Comparison of ENCODE assay signal across 25 cellular contexts in genomic region chr1:26844389-26844788, GRCh38. TPM values are rescaled to one million over a fixed set of nuclear protein-coding genes. Genes with fewer than 3 reads are reported as not detected.
"Had no signal": no experiment of that assay in that cellular context is flagged by ENCODE, and none has a peak within 500 bp of the region (broad histone marks: within the 10 kb centered on the region; RNA-seq: fewer than 3 reads in every experiment).

No MANE protein-coding gene starts in this region.

- H3K36me3 ChIP-seq: neural progenitor cell had no signal

- H3K27me3 Mint-ChIP-seq: activated naive CD8-positive, alpha-beta T cell treated with anti-CD3 and anti-CD28 coated beads, Interleukin-2, amount 10 ng/mL, durations not matched to agents 7 days and 5 days; naive thymus-derived CD8-positive, alpha-beta T cell; stimulated activated memory B cell treated with anti-CD40 and anti-IgM and Interleukin-4, amounts not matched to agents 10 μg/mL and 1 μg/mL and 100 μg/mL, for 72 hours had no signal

- H3K27me3 ChIP-seq: neural progenitor cell, transverse colon, vagina had no signal

- H3K4me1 ChIP-seq: left ventricle myocardium inferior, neural progenitor cell had no signal

- H3K27ac ChIP-seq: left ventricle myocardium inferior, neural progenitor cell, transverse colon, vagina, WERI-Rb-1 had no signal

- DNase-seq: activated CD4-positive, alpha-beta T cell treated with anti-CD3 and anti-CD28 coated beads, Interleukin-2, amount 50 U/mL, for 4 hours; activated gamma-delta T cell treated with Interleukin-2 at 50 U/mL for 16 hours; activated naive CD8-positive, alpha-beta T cell treated with anti-CD3 and anti-CD28 coated beads, Interleukin-2, amount 10 ng/mL, durations not matched to agents 7 days and 5 days; amygdala; dermis blood vessel endothelial cell; effector CD8-positive, alpha-beta T cell; erythroblast; hippocampal formation; kidney glomerular epithelial cell; left ventricle myocardium inferior; mammary epithelial cell; naive thymus-derived CD8-positive, alpha-beta T cell; stimulated activated CD4-positive, alpha-beta T cell treated with anti-CD3 and anti-CD28 coated beads, Interleukin-15, amount 100 ng/mL, for 24 hours; transverse colon; WERI-Rb-1 had no signal

- H3K4me3 Mint-ChIP-seq: activated naive CD8-positive, alpha-beta T cell treated with anti-CD3 and anti-CD28 coated beads, Interleukin-2, amount 10 ng/mL, durations not matched to agents 7 days and 5 days; mesothelial cell of epicardium; naive thymus-derived CD8-positive, alpha-beta T cell; neural progenitor cell; stimulated activated memory B cell treated with anti-CD40 and anti-IgM and Interleukin-4, amounts not matched to agents 10 μg/mL and 1 μg/mL and 100 μg/mL, for 72 hours; T-helper 2 cell treated with Interferon-gamma antibody and Interleukin-4, amounts not matched to agents 5 μg/mL and 100 μg/mL, for 36 hours had no signal

- H3K9me3 ChIP-seq: left ventricle myocardium inferior, transverse colon, vagina had no signal

- ATAC-seq: naive thymus-derived CD8-positive, alpha-beta T cell; sciatic nerve; stimulated activated memory B cell treated with anti-CD40 and anti-IgM and Interleukin-4, amounts not matched to agents 10 μg/mL and 1 μg/mL and 100 μg/mL, for 72 hours had no signal

- H3K27ac Mint-ChIP-seq: activated naive CD8-positive, alpha-beta T cell treated with anti-CD3 and anti-CD28 coated beads, Interleukin-2, amount 10 ng/mL, durations not matched to agents 7 days and 5 days; mesothelial cell of epicardium; neural progenitor cell; stimulated activated memory B cell treated with anti-CD40 and anti-IgM and Interleukin-4, amounts not matched to agents 10 μg/mL and 1 μg/mL and 100 μg/mL, for 72 hours; T-helper 2 cell treated with Interferon-gamma antibody and Interleukin-4, amounts not matched to agents 5 μg/mL and 100 μg/mL, for 36 hours had no signal

- H3K4me3 ChIP-seq: left ventricle myocardium inferior, neural progenitor cell, smooth muscle cell, transverse colon, vagina had no signal

- H3K9me3 Mint-ChIP-seq: activated naive CD8-positive, alpha-beta T cell treated with anti-CD3 and anti-CD28 coated beads, Interleukin-2, amount 10 ng/mL, durations not matched to agents 7 days and 5 days; mesothelial cell of epicardium; naive thymus-derived CD8-positive, alpha-beta T cell; neural progenitor cell; stimulated activated memory B cell treated with anti-CD40 and anti-IgM and Interleukin-4, amounts not matched to agents 10 μg/mL and 1 μg/mL and 100 μg/mL, for 72 hours; T-helper 2 cell treated with Interferon-gamma antibody and Interleukin-4, amounts not matched to agents 5 μg/mL and 100 μg/mL, for 36 hours had no signal

- H3K4me1 Mint-ChIP-seq: mesothelial cell of epicardium, neural progenitor cell had no signal

- FAIRE-seq: frontal cortex had no signal

RNA-seq across cellular contexts. Expression of gene SFN, which starts 18.6 kb away (rescaled TPM):
- total RNA-seq: cardiac septum, temporal lobe had no signal
- polyA plus RNA-seq: naive thymus-derived CD8-positive, alpha-beta T cell had no signal
